In genomic region chr1:29230204-29230552, GRCh38 we compare ENCODE assay signal across 8 cellular contexts. TPM values are rescaled to one million over a fixed set of nuclear protein-coding genes. Genes with fewer than 3 reads are reported as not detected.
DNase-seq lines count a peak whose midpoint lies in the region; ATAC-seq, FAIRE-seq and TF ChIP-seq lines count a peak whose summit lies in the region.

No MANE protein-coding gene starts in this region.

- H3K9me3 ChIP-seq in left ventricle myocardium inferior (replicated peaks) (no peaks in the 10 kb centered on the region), mononuclear cell (ENCODE audit: low read depth, low read length) (no peaks in the 10 kb centered on the region), aorta (ENCODE audit: control insufficient read depth, low read length) (no peaks in the 10 kb centered on the region)

- ATAC-seq in aorta (ENCODE audit: low FRiP score): no peak

- TF ChIP-seq CTCF in left ventricle myocardium inferior (IDR thresholded peaks at IDR 0.05; ENCODE audit: borderline replicate concordance): no peak
- no peak for TF ChIP-seq CTCF in brain microvascular endothelial cell (IDR thresholded peaks at IDR 0.05; ENCODE audit: low read depth, low read length, missing control alignments)

- TF ChIP-seq POLR2A in H54 (IDR thresholded peaks at IDR 0.05; ENCODE audit: low read depth, low read length): no peak

- FAIRE-seq in H54 (lab: Jason Lieb, UNC): no peak

- H3K27me3 ChIP-seq in left ventricle myocardium inferior (ENCODE audit: low read depth) (no peaks in the 10 kb centered on the region), brain microvascular endothelial cell (replicated peaks) (no peaks in the 10 kb centered on the region), mononuclear cell (ENCODE audit: insufficient read depth, low read length) (no peaks in the 10 kb centered on the region), aorta (ENCODE audit: control insufficient read depth in 1 of 2, insufficient read depth in 2 of 2, low read length in 1 of 2) (no peaks in the 10 kb centered on the region)

- peak overlapping the region; percentile 92 for H3K4me3 ChIP-seq in left ventricle myocardium inferior
- H3K4me3 ChIP-seq in brain microvascular endothelial cell (ENCODE audit: low read depth, low read length): peak overlapping the region; percentile 90
- peak overlapping the region; percentile 58 for H3K4me3 ChIP-seq in mononuclear cell (ENCODE audit: low read length)
- H3K4me3 ChIP-seq in aorta (ENCODE audit: low read length in 2 of 2): peak overlapping the region; percentile 68 to 77

- WGBS in aorta, 2 donors: 14 to 15% methylated on average over 4 of the region's 4 CpGs

- intact Hi-C loops in left ventricle myocardium inferior (cut with micrococcal nuclease) (no loop called here), cardiac septum (cut with DNase I) (loop anchor here (10.0 kb wide), 3 partner anchors 225 to 885 kb away; no protein-coding TSS in a partner anchor), aorta (cut with DNase I) (loop anchor here (5.0 to 10.0 kb wide), 4 partner anchors 225 to 1477 kb away; no protein-coding TSS in a partner anchor)

- H3K36me3 ChIP-seq in left ventricle myocardium inferior (peaks cover 3% of the 10 kb centered on the region), brain microvascular endothelial cell (replicated peaks) (no peaks in the 10 kb centered on the region), aorta (ENCODE audit: control insufficient read depth in 1 of 2, insufficient read depth in 2 of 2, low read length in 1 of 2) (no peaks in the 10 kb centered on the region)

- in situ Hi-C loops in brain microvascular endothelial cell (cut with HindIII; ENCODE audit: low pct_ligation_motif_present, low sequenced_read_pairs): loop anchor here (25.0 kb wide), 2 partner anchors 482 to 1457 kb away; no protein-coding TSS in a partner anchor

- H3K4me1 ChIP-seq in left ventricle myocardium inferior: peaks cover 20% of the 10 kb centered on the region
- H3K4me1 ChIP-seq in mononuclear cell (ENCODE audit: insufficient read depth, low read length): peaks cover 13% of the 10 kb centered on the region
- no peaks in the 10 kb centered on the region for H3K4me1 ChIP-seq in aorta (ENCODE audit: control insufficient read depth in 1 of 2, insufficient read depth in 2 of 2, low read length in 2 of 2)

- peak overlapping the region; percentile 82 for H3K27ac ChIP-seq in left ventricle myocardium inferior (replicated peaks)
- H3K27ac ChIP-seq in brain microvascular endothelial cell: no peak overlapping the region
- H3K27ac ChIP-seq in aorta (ENCODE audit: low read depth in 1 of 2, low read length in 2 of 2): no peak overlapping the region

- no peak for DNase-seq in left ventricle myocardium inferior
- DNase-seq in cardiac septum (ENCODE audit: low spot score): no peak
- DNase-seq in brain microvascular endothelial cell: no peak
- no peak for DNase-seq in aorta
- DNase-seq in H54 (ENCODE audit: insufficient read length, low spot score): no peak
- DNase-seq in stimulated activated CD4-positive, alpha-beta T cell treated with anti-CD3 and anti-CD28 coated beads, Interleukin-4, amount 100 ng/mL, for 1 hour: no peak
- DNase-seq in NCI-H1092 (lab: John Stamatoyannopoulos, UW): no peak

RNA-seq across cellular contexts. Expression of gene MECR, which starts 0.6 kb away (rescaled TPM):
- total RNA-seq in left ventricle myocardium inferior: 30.8 TPM
- total RNA-seq in cardiac septum: 29.9 TPM
- 2.1 TPM for total RNA-seq in mononuclear cell
- 10 to 100 TPM; 18.0 to 22.5 TPM for total RNA-seq in aorta
- polyA plus RNA-seq in aorta: 10 to 100 TPM; 14.7 to 20.8 TPM

RNA-seq across cellular contexts. Expression of gene PTPRU, which starts 6.1 kb away (rescaled TPM):
- total RNA-seq in left ventricle myocardium inferior (15.3 TPM), cardiac septum (6.6 TPM), mononuclear cell (0.52 TPM), aorta (10 to 100 TPM; 16.0 to 35.3 TPM)
- 10 to 100 TPM in 1 of 2 donors, 1 to 10 TPM in 1; 8.1 to 10.4 TPM for polyA plus RNA-seq in aorta

RNA-seq across cellular contexts. Expression of gene SRSF4, which starts 48.5 kb away (rescaled TPM):
- total RNA-seq in left ventricle myocardium inferior: 51.1 TPM
- 54.8 TPM for total RNA-seq in cardiac septum
- 55.6 TPM for total RNA-seq in mononuclear cell
- total RNA-seq in aorta: 10 to 100 TPM; 85.0 to 85.6 TPM
- polyA plus RNA-seq in aorta: 10 to 100 TPM; 57.6 to 76.0 TPM
